ENCODE assay signal across 1 cellular context in the genomic region with DNA sequence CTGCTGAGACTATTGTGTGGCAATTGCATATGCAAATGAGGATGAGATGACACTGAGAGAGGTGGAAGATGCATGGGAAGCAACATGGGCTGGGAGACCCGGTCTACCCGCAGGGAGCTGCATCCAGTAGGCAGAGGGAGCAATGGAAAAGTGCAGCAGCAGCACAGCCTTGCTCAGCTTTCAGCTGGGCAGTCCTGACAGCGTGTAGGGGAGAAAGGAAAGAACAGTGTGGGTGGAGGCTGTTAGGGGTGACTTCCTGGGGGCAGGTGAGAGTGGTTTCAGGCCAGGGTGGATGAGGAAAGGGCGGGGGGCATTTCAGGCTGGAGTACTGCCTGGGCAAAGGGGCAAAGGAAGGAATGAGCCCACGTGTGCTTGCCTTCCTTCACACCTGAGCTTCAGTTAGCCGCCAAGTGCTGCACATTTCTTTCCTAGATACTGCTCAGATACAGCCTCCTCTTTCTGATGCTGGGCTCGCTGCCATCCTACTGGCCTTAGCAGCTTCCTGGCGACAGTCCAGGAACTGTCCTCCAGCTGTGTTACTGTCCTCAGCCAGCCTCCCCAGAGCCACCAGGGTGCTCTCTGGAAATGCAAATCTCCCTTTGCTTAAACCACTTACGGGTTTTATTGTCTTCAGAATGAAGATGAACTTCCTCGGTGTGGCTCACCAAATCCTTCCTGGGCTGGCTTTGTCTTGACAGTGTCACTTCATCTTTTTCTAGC.
TF ChIP-seq lines count a peak whose summit lies in the region.

No MANE protein-coding gene starts in this region.

TF ChIP-seq in HepG2, 621 proteins besides CTCF, POLR2A, EP300 and RAD21 (continued from another document):
- TF ChIP-seq ZNF280B (CRISPR knock-in tag; IDR thresholded peaks at IDR 0.05; ENCODE audit: borderline replicate concordance) (no peak), YY1 (IDR thresholded peaks at IDR 0.05; ENCODE audit: insufficient read depth, insufficient replicate concordance, low read depth, low read length) (no peak), PRPF4 (IDR thresholded peaks at IDR 0.05; ENCODE audit: low read depth, low read length, poor library complexity, severe bottlenecking) (no peak)
